1 cellular context compared by ENCODE assay signal in genomic region chr12:989051-989450, GRCh38.
TF ChIP-seq lines count a peak whose summit lies in the region.

No MANE protein-coding gene starts in this region.

TF ChIP-seq in HCT116, 20 proteins besides CTCF, POLR2A, EP300 and RAD21 (continued from another document):
- TF ChIP-seq MAX (IDR thresholded peaks at IDR 0.05) (no peak), TCF7L2 (IDR thresholded peaks at IDR 0.05; ENCODE audit: borderline replicate concordance, extremely low read depth, insufficient read depth, insufficient read length) (no peak), ELF1 (IDR thresholded peaks at IDR 0.05; ENCODE audit: borderline replicate concordance, low read depth) (no peak), ZBTB33 (IDR thresholded peaks at IDR 0.05; ENCODE audit: extremely low read depth, insufficient replicate concordance, low read length) (no peak), SP1 (IDR thresholded peaks at IDR 0.05; ENCODE audit: low read depth) (no peak), POLR2AphosphoS5 (IDR thresholded peaks at IDR 0.05; ENCODE audit: low read depth, low read length) (no peak)
TF ChIP-seq in HCT116: peak in this region for 0.
